In genomic region chr9:131709010-131709409, GRCh38 we compare ENCODE assay signal across 1 cellular context.
TF ChIP-seq lines count a peak whose summit lies in the region.

No MANE protein-coding gene starts in this region.

TF ChIP-seq in GM12878, 131 proteins besides CTCF, POLR2A, EP300 and RAD21:
- TF ChIP-seq MLLT1 (IDR thresholded peaks at IDR 0.05), result peak; percentile 62; the same call in 1 of the 2 replicates
